21 cellular contexts compared by ENCODE assay signal in genomic region chr19:44712864-44713515, GRCh38. TPM values are rescaled to one million over a fixed set of nuclear protein-coding genes. Genes with fewer than 3 reads are reported as not detected.
A peak's percentile ranks its signal among the peaks of the same experiment; 100 is the strongest.
DNase-seq lines count a peak whose midpoint lies in the region; ATAC-seq, FAIRE-seq and TF ChIP-seq lines count a peak whose summit lies in the region.
"Had no signal": no experiment of that assay in that cellular context is flagged by ENCODE, and none has a peak within 500 bp of the region (broad histone marks: within the 10 kb centered on the region; RNA-seq: fewer than 3 reads in every experiment).

No MANE protein-coding gene starts in this region.

- H3K9me3 ChIP-seq in GM12878 (replicated peaks; ENCODE audit: control insufficient read depth, insufficient read depth, low read length) (peaks cover 10% of the 10 kb centered on the region; the same call in 2 of the 3 replicates), mucosa of descending colon (peaks cover 3% of the 10 kb centered on the region), psoas muscle (no peaks in the 10 kb centered on the region)
- H3K9me3 ChIP-seq: uterus had no signal

- no peaks in the 10 kb centered on the region for H3K27me3 ChIP-seq in GM12878 (replicated peaks in 1 of 2; ENCODE audit: control insufficient read depth in 2 of 2, insufficient read depth in 2 of 2, low read length in 1 of 2)
- H3K27me3 ChIP-seq in psoas muscle (ENCODE audit: insufficient read depth in 3 of 3, low read length in 2 of 3): peaks cover 0 to 4% (median 0%) of the 10 kb centered on the region in 3 donors
- H3K27me3 ChIP-seq: right atrium auricular region, stomach, uterus had no signal

- H3K79me2 ChIP-seq in GM12878 (ENCODE audit: control insufficient read depth, insufficient read depth, low read length): no peaks in the 10 kb centered on the region

- H3K27ac ChIP-seq in GM12878 (ENCODE audit: control insufficient read depth, insufficient read depth) (no peak overlapping the region), psoas muscle (no peak overlapping the region)
- H3K27ac ChIP-seq: right atrium auricular region, stomach, uterus had no signal

- TF ChIP-seq CTCF in NB4 (IDR thresholded peaks at IDR 0.05; ENCODE audit: low read depth, low read length) (no peak), GM12878 (IDR thresholded peaks at IDR 0.05 in 2 of 3, conservative IDR thresholded peaks at IDR 0.05 in 1 of 3; ENCODE audit: control insufficient read depth in 2 of 3, extremely low read depth in 1 of 3, insufficient read depth in 1 of 3, low read depth in 3 of 3, low read length in 3 of 3) (no peak), mucosa of descending colon (IDR thresholded peaks at IDR 0.05) (no peak), psoas muscle (IDR thresholded peaks at IDR 0.05) (no peak)

- BruUV-seq in GM12878 (replicated peaks; lab: Mats Ljungman, UMichigan): no TSS peak

- RAD21 ChIA-PET in GM12878 (lab: Charles Lee; ENCODE audit: unreplicated experiment): interaction anchor here (0.8 to 2.5 kb wide), 2 partner anchors 11 to 58 kb away, joined by 5 to 7 read pairs; no protein-coding TSS in a partner anchor

- H4K20me1 ChIP-seq in GM12878 (ENCODE audit: control insufficient read depth, insufficient read depth): no peaks in the 10 kb centered on the region

- no peak overlapping the region for H3K4me3 ChIP-seq in NB4 (ENCODE audit: low read depth, low read length)
- no peak overlapping the region for H3K4me3 ChIP-seq in GM12878
- H3K4me3 ChIP-seq in mucosa of descending colon: no peak overlapping the region
- no peak overlapping the region for H3K4me3 ChIP-seq in psoas muscle
- H3K4me3 ChIP-seq: right atrium auricular region, stomach, uterus had no signal

- no peaks in the 10 kb centered on the region for H3K36me3 ChIP-seq in GM12878 (ENCODE audit: control insufficient read depth in 2 of 2, insufficient read depth in 2 of 2, low read length in 1 of 2)
- no peaks in the 10 kb centered on the region for H3K36me3 ChIP-seq in mucosa of descending colon (ENCODE audit: low read depth)
- H3K36me3 ChIP-seq in psoas muscle (ENCODE audit: insufficient read depth in 1 of 2, low read depth in 1 of 2): no peaks in the 10 kb centered on the region
- H3K36me3 ChIP-seq: right atrium auricular region, stomach, uterus had no signal

- TF ChIP-seq EP300 in GM12878 (IDR thresholded peaks at IDR 0.05; ENCODE audit: borderline replicate concordance in 1 of 2, control insufficient read depth in 1 of 2, low read depth in 2 of 2, low read length in 2 of 2): no peak

- DNase-seq in NCI-H2227 (lab: John Stamatoyannopoulos, UW; ENCODE audit: unreplicated experiment) (peak; percentile 7), NCI-H2227 treated with DMSO at 0.1 percent for 48 hours (lab: John Stamatoyannopoulos, UW) (no peak), NB4 (ENCODE audit: low read depth) (peak; percentile 61), GM12878 (ENCODE audit: low read depth, low spot score) (no peak), mucosa of descending colon (no peak), DMS79 (lab: John Stamatoyannopoulos, UW) (no peak), psoas muscle (no peak)
- DNase-seq: activated naive CD4-positive, alpha-beta T cell treated with anti-CD3 and anti-CD28 coated beads, Interleukin-2, amount 10 ng/mL, durations not matched to agents 7 days and 5 days; activated T-cell treated with anti-CD3 and anti-CD28 coated beads for 4 hours; erythroblast; glutamatergic neuron; Kasumi-1; NCI-H187; NCI-H69; SHP77; stomach; T-helper 9 cell; uterus had no signal

- 33% methylated on average over 4 of the region's 4 CpGs for WGBS in GM12878 (ENCODE audit: insufficient coverage, insufficient replicate concordance, low lambda C conversion rate, missing lambda C conversion rate)
- WGBS in psoas muscle, 3 donors: 46 to 69% (median 61%) methylated on average over 4 of the region's 4 CpGs

- no peak for TF ChIP-seq RAD21 in GM12878 (IDR thresholded peaks at IDR 0.05; ENCODE audit: insufficient read depth, low read depth, low read length)

- H3K4me2 ChIP-seq in GM12878 (ENCODE audit: control insufficient read depth, insufficient read depth): no peak overlapping the region

- in situ Hi-C loops in GM12878 (cut with MboI): no loop called here

- SMC1A ChIA-PET in GM12878 (lab: Charles Lee; ENCODE audit: uncharacterized antibody, unreplicated experiment): interaction anchor here (0.6 to 1.5 kb wide), 6 partner anchors 9 to 61 kb away, joined by 3 to 4 read pairs (median 3); no protein-coding TSS in a partner anchor

- H2AFZ ChIP-seq in GM12878 (ENCODE audit: control insufficient read depth, low read depth, low read length): no peak overlapping the region

- H3K4me1 ChIP-seq in GM12878 (ENCODE audit: control insufficient read depth, insufficient read depth, low read length) (no peaks in the 10 kb centered on the region; the same call in 1 of the 2 replicates), mucosa of descending colon (ENCODE audit: low read depth) (peaks cover 5% of the 10 kb centered on the region), psoas muscle (no peaks in the 10 kb centered on the region)
- H3K4me1 ChIP-seq: right atrium auricular region, uterus had no signal

- no peak for FAIRE-seq in GM12878 (lab: Jason Lieb, UNC)

- CTCF ChIA-PET in GM12878 (lab: Yijun Ruan, JAX): interaction anchor here (0.6 to 3.4 kb wide), 8 partner anchors 11 to 151 kb away, joined by 3 to 22 read pairs (median 4); no protein-coding TSS in a partner anchor

- no peak overlapping the region for H3K9ac ChIP-seq in GM12878 (ENCODE audit: control insufficient read depth, insufficient read depth, low read length)

- no peak for TF ChIP-seq POLR2A in NB4 (IDR thresholded peaks at IDR 0.05; ENCODE audit: extremely low read depth, insufficient read length)
- no peak for TF ChIP-seq POLR2A in GM12878 (IDR thresholded peaks at IDR 0.05; ENCODE audit: low read depth, low read length)

- POLR2A ChIA-PET in GM12878 (lab: Charles Lee): interaction anchor here (0.7 to 1.1 kb wide), 5 partner anchors 11 to 58 kb away, joined by 3 to 4 read pairs (median 3); no protein-coding TSS in a partner anchor

- intact Hi-C loops in GM12878 (cut with micrococcal nuclease; ENCODE audit: unreplicated experiment): no loop called here
- intact Hi-C loops in mucosa of descending colon (cut with DNase I, micrococcal nuclease): no loop called here
- intact Hi-C loops in psoas muscle (cut with DNase I): no loop called here

- no peak for ATAC-seq in GM12878
- peak; percentile 52 for ATAC-seq in mucosa of descending colon
- no peak for ATAC-seq in GM19351 (IDR thresholded peaks at IDR 0.05; ENCODE audit: unreplicated experiment)
- no peak for ATAC-seq in psoas muscle

RNA-seq across cellular contexts. Expression of gene CEACAM16, which starts 14.0 kb away (rescaled TPM):
- total RNA-seq in GM12878 (2013; cell fraction: nucleolus; rRNA removed): not detected in 2 replicates
- total RNA-seq in GM12878 (2014; rRNA removed): not detected in 2 replicates
- not detected in 2 replicates for total RNA-seq in GM12878 (2014; rRNA removed; fragmentation: Illumina TruSeq; extraction: Trizol)
- not detected in 2 replicates for total RNA-seq in GM12878 (2021)
- polyA plus RNA-seq in GM12878 (2011; ENCODE audit: low read depth): not detected
- polyA plus RNA-seq in GM12878 (2011; rRNA removed): not detected in 2 replicates
- not detected in 2 replicates for polyA plus RNA-seq in GM12878 (2011; cell fraction: cytosol; rRNA removed)
- not detected in 2 replicates for polyA plus RNA-seq in GM12878 (2011; cell fraction: nucleus; rRNA removed)
- not detected in 2 replicates for polyA plus RNA-seq in GM12878 (2012)
- not detected in 2 replicates for polyA plus RNA-seq in GM12878 (2014; fragmentation: Illumina TruSeq; extraction: Trizol)
- polyA plus RNA-seq in GM12878 (2014; fragmentation: Nextera tagmentation; extraction: Ambion mirVana): not detected
- polyA plus RNA-seq in GM12878 (2014; rRNA removed): not detected in 2 replicates
- polyA plus RNA-seq in GM12878 (2016; fragmentation: Nextera tagmentation; extraction: Ambion mirVana): not detected
- not detected in 2 replicates for polyA minus RNA-seq in GM12878 (2011; rRNA and poly(A)+ RNA removed)
- polyA minus RNA-seq in GM12878 (2011; cell fraction: cytosol; rRNA and poly(A)+ RNA removed): not detected in 2 replicates
- not detected in 2 replicates for polyA minus RNA-seq in GM12878 (2011; cell fraction: nucleus; rRNA and poly(A)+ RNA removed)
- total RNA-seq in mucosa of descending colon: under 1 TPM in 1 of 3 donors, not detected in 2; 0.17 TPM
- total RNA-seq in psoas muscle: not detected
- polyA plus RNA-seq in psoas muscle: under 1 TPM in 2 of 3 donors, not detected in 1; 0.03 to 0.08 TPM
- total RNA-seq: Daoy, right atrium auricular region, stomach, uterus had no signal
- polyA plus RNA-seq: stomach had no signal

RNA-seq across cellular contexts. Expression of gene BCL3, which starts 35.5 kb away (rescaled TPM):
- total RNA-seq in GM12878 (2013; cell fraction: nucleolus; rRNA removed): 8.9 and 15.2 TPM in 2 replicates
- 5.2 and 6.5 TPM in 2 replicates for total RNA-seq in GM12878 (2014; rRNA removed)
- 1.7 and 2.0 TPM in 2 replicates for total RNA-seq in GM12878 (2014; rRNA removed; fragmentation: Illumina TruSeq; extraction: Trizol)
- 22.7 and 26.4 TPM in 2 replicates for total RNA-seq in GM12878 (2021)
- polyA plus RNA-seq in GM12878 (2011; ENCODE audit: low read depth): 5.6 TPM
- 1.7 and 2.3 TPM in 2 replicates for polyA plus RNA-seq in GM12878 (2011; rRNA removed)
- polyA plus RNA-seq in GM12878 (2011; cell fraction: cytosol; rRNA removed): 6.5 and 6.9 TPM in 2 replicates
- polyA plus RNA-seq in GM12878 (2011; cell fraction: nucleus; rRNA removed): 33.6 and 46.6 TPM in 2 replicates
- 18.8 and 19.6 TPM in 2 replicates for polyA plus RNA-seq in GM12878 (2012)
- polyA plus RNA-seq in GM12878 (2014; fragmentation: Illumina TruSeq; extraction: Trizol): 1.0 and 4.9 TPM in 2 replicates
- polyA plus RNA-seq in GM12878 (2014; fragmentation: Nextera tagmentation; extraction: Ambion mirVana): 1 to 10 TPM in 1 of 2 experiments, under 1 TPM in 1; 0.55 to 1.1 TPM
- 19.2 and 25.5 TPM in 2 replicates for polyA plus RNA-seq in GM12878 (2014; rRNA removed)
- 10 to 100 TPM in 1 of 2 experiments, 1 to 10 TPM in 1; 2.3 to 17.6 TPM for polyA plus RNA-seq in GM12878 (2016; fragmentation: Nextera tagmentation; extraction: Ambion mirVana)
- polyA minus RNA-seq in GM12878 (2011; rRNA and poly(A)+ RNA removed): 3.7 and 7.5 TPM in 2 replicates
- 11.7 and 18.0 TPM in 2 replicates for polyA minus RNA-seq in GM12878 (2011; cell fraction: cytosol; rRNA and poly(A)+ RNA removed)
- 6.0 and 10.0 TPM in 2 replicates for polyA minus RNA-seq in GM12878 (2011; cell fraction: nucleus; rRNA and poly(A)+ RNA removed)
- total RNA-seq in mucosa of descending colon: 100 to 1,000 TPM in 1 of 3 donors, 10 to 100 TPM in 2; 78.9 to 145 (median 90.6) TPM
- 10 to 100 TPM; 13.3 to 36.4 (median 25.3) TPM for total RNA-seq in psoas muscle
- polyA plus RNA-seq in psoas muscle: 10 to 100 TPM in 1 of 3 donors, 1 to 10 TPM in 2; 5.7 to 13.2 (median 7.8) TPM

RNA-seq across cellular contexts. Expression of gene CEACAM19, which starts 41.7 kb away (rescaled TPM):
- 0.79 and 1.2 TPM in 2 replicates for total RNA-seq in GM12878 (2013; cell fraction: nucleolus; rRNA removed)
- total RNA-seq in GM12878 (2014; rRNA removed) (0.17 and 0.22 TPM in 2 replicates), GM12878 (2014; rRNA removed; fragmentation: Illumina TruSeq; extraction: Trizol) (0.13 TPM in 1 of 2 replicates, not detected in the other), GM12878 (2021) (0.15 and 0.24 TPM in 2 replicates), mucosa of descending colon (1 to 10 TPM; 5.8 to 8.0 (median 6.9) TPM), psoas muscle (10 to 100 TPM in 1 of 4 donors, 1 to 10 TPM in 3; 3.7 to 10.7 (median 7.5) TPM)
- polyA plus RNA-seq in GM12878 (2011; ENCODE audit: low read depth): not detected
- polyA plus RNA-seq in GM12878 (2011; rRNA removed) (0.10 and 0.18 TPM in 2 replicates), GM12878 (2014; fragmentation: Illumina TruSeq; extraction: Trizol) (0.31 and 0.33 TPM in 2 replicates), GM12878 (2014; fragmentation: Nextera tagmentation; extraction: Ambion mirVana) (not detected), GM12878 (2014; rRNA removed) (0.16 and 0.27 TPM in 2 replicates), GM12878 (2016; fragmentation: Nextera tagmentation; extraction: Ambion mirVana) (not detected), psoas muscle (10 to 100 TPM in 1 of 3 donors, 1 to 10 TPM in 2; 3.9 to 14.7 (median 8.6) TPM)
- polyA plus RNA-seq in GM12878 (2011; cell fraction: cytosol; rRNA removed): 0.27 and 0.31 TPM in 2 replicates
- 0.37 and 0.90 TPM in 2 replicates for polyA plus RNA-seq in GM12878 (2011; cell fraction: nucleus; rRNA removed)
- polyA plus RNA-seq in GM12878 (2012): 0.13 and 0.24 TPM in 2 replicates
- 0.62 and 0.95 TPM in 2 replicates for polyA minus RNA-seq in GM12878 (2011; rRNA and poly(A)+ RNA removed)
- not detected in 2 replicates for polyA minus RNA-seq in GM12878 (2011; cell fraction: cytosol; rRNA and poly(A)+ RNA removed)
- polyA minus RNA-seq in GM12878 (2011; cell fraction: nucleus; rRNA and poly(A)+ RNA removed): 0.24 and 0.29 TPM in 2 replicates

Comparison
In these comparisons a context has a peak if more than half of its experiments do, and no peak if none do; other contexts are left out.
1. DNase-seq: peak in NCI-H2227 (single experiment) and NB4 (single experiment); none in NCI-H2227 treated with DMSO at 0.1 percent for 48 hours (single experiment), GM12878 (single experiment), mucosa of descending colon (0 of 3), DMS79 (single experiment) and psoas muscle (0 of 2).